18 cellular contexts compared by ENCODE assay signal in genomic region chr14:31400031-31400638, GRCh38. TPM values are rescaled to one million over a fixed set of nuclear protein-coding genes. Genes with fewer than 3 reads are reported as not detected.
A peak's percentile ranks its signal among the peaks of the same experiment; 100 is the strongest.
DNase-seq lines count a peak whose midpoint lies in the region; ATAC-seq, FAIRE-seq and TF ChIP-seq lines count a peak whose summit lies in the region.
"Had no signal": no experiment of that assay in that cellular context is flagged by ENCODE, and none has a peak within 500 bp of the region (broad histone marks: within the 10 kb centered on the region; RNA-seq: fewer than 3 reads in every experiment).

No MANE protein-coding gene starts in this region.

- no peak for TF ChIP-seq CTCF in chondrocyte (IDR thresholded peaks at IDR 0.05)

- H3K4me1 Mint-ChIP-seq in activated CD4-positive, alpha-beta T cell treated with anti-CD3 and anti-CD28 coated beads, Interleukin-2, amount 10 ng/mL, durations not matched to agents 24 days and 14 days: peaks cover 19% of the 10 kb centered on the region
- H3K4me1 Mint-ChIP-seq in chondrocyte (ENCODE audit: low read depth): peaks cover 14% of the 10 kb centered on the region
- H3K4me1 Mint-ChIP-seq: nephron had no signal

- peak; percentile 49 for ATAC-seq in GM19324 (IDR thresholded peaks at IDR 0.05; ENCODE audit: low FRiP score, unreplicated experiment)
- peak; percentile 49 for ATAC-seq in HG03439 (IDR thresholded peaks at IDR 0.05; ENCODE audit: unreplicated experiment)
- ATAC-seq: esophagus mucosa, left cardiac atrium had no signal

- H3K36me3 Mint-ChIP-seq in activated CD4-positive, alpha-beta T cell treated with anti-CD3 and anti-CD28 coated beads, Interleukin-2, amount 10 ng/mL, durations not matched to agents 24 days and 14 days (ENCODE audit: low read depth): peaks cover 22% of the 10 kb centered on the region
- peaks cover 16% of the 10 kb centered on the region for H3K36me3 Mint-ChIP-seq in chondrocyte (ENCODE audit: low read depth)

- TF ChIP-seq POLR2A in erythroblast (IDR thresholded peaks at IDR 0.05; ENCODE audit: low read length): no peak

- intact Hi-C loops in activated CD4-positive, alpha-beta T cell treated with anti-CD3 and anti-CD28 coated beads, Interleukin-2, amount 10 ng/mL, durations not matched to agents 24 days and 14 days (cut with micrococcal nuclease): loop anchor here (1.0 to 5.0 kb wide), 4 partner anchors 11 to 128 kb away; no protein-coding TSS in a partner anchor

- no peaks in the 10 kb centered on the region for H3K27me3 Mint-ChIP-seq in activated CD4-positive, alpha-beta T cell treated with anti-CD3 and anti-CD28 coated beads, Interleukin-2, amount 10 ng/mL, durations not matched to agents 24 days and 14 days
- no peaks in the 10 kb centered on the region for H3K27me3 Mint-ChIP-seq in chondrocyte (ENCODE audit: low read depth)
- H3K27me3 Mint-ChIP-seq: type B pancreatic cell had no signal

- peak overlapping the region; percentile 28 for H3K4me3 Mint-ChIP-seq in activated CD4-positive, alpha-beta T cell treated with anti-CD3 and anti-CD28 coated beads, Interleukin-2, amount 10 ng/mL, durations not matched to agents 24 days and 14 days
- H3K4me3 Mint-ChIP-seq in chondrocyte (ENCODE audit: unreplicated experiment): no peak overlapping the region
- H3K4me3 Mint-ChIP-seq: nephron, type B pancreatic cell had no signal

- DNase-seq in activated CD4-positive, alpha-beta T cell treated with anti-CD3 and anti-CD28 coated beads, Interleukin-2, amount 10 ng/mL, durations not matched to agents 24 days and 14 days: no peak
- DNase-seq in activated CD4-positive, alpha-beta T cell treated with anti-CD3 and anti-CD28 coated beads for 4 hours: no peak
- DNase-seq in stimulated activated CD4-positive, alpha-beta T cell treated with anti-CD3 and anti-CD28 coated beads, Interleukin-4, amount 100 ng/mL, for 24 hours: no peak
- DNase-seq in erythroblast (lab: John Stamatoyannopoulos, UW): no peak
- DNase-seq in chondrocyte (ENCODE audit: low spot score): no peak
- DNase-seq: 8988T; activated CD4-positive, alpha-beta T cell treated with anti-CD3 and anti-CD28 coated beads, Interleukin-2, amount 50 U/mL, for 1 hour; dorsolateral prefrontal cortex; left cardiac atrium; NCI-H1105; NCI-H510A treated with DMSO at 0.1 percent for 48 hours; stomach had no signal

- peak overlapping the region; percentile 80 for H3K27ac Mint-ChIP-seq in activated CD4-positive, alpha-beta T cell treated with anti-CD3 and anti-CD28 coated beads, Interleukin-2, amount 10 ng/mL, durations not matched to agents 24 days and 14 days
- no peak overlapping the region for H3K27ac Mint-ChIP-seq in chondrocyte (ENCODE audit: unreplicated experiment)
- H3K27ac Mint-ChIP-seq: nephron, type B pancreatic cell had no signal

- no peaks in the 10 kb centered on the region for H3K9me3 Mint-ChIP-seq in activated CD4-positive, alpha-beta T cell treated with anti-CD3 and anti-CD28 coated beads, Interleukin-2, amount 10 ng/mL, durations not matched to agents 24 days and 14 days
- H3K9me3 Mint-ChIP-seq in chondrocyte (ENCODE audit: low read depth): no peaks in the 10 kb centered on the region
- H3K9me3 Mint-ChIP-seq: nephron, type B pancreatic cell had no signal

- FAIRE-seq in endometrium (lab: Jason Lieb, UNC): peak; percentile 12

RNA-seq across cellular contexts. Expression of gene HEATR5A, which starts 20.2 kb away (rescaled TPM):
- 23.6 and 24.2 TPM in 2 replicates for total RNA-seq in activated CD4-positive, alpha-beta T cell treated with anti-CD3 and anti-CD28 coated beads, Interleukin-2, amount 10 ng/mL, durations not matched to agents 24 days and 14 days
- total RNA-seq in chondrocyte: 57.7 to 74.0 TPM (median 59.3 TPM) in 3 replicates

RNA-seq across cellular contexts. Expression of gene DTD2, which starts 57.2 kb away (rescaled TPM):
- 30.8 and 32.2 TPM in 2 replicates for total RNA-seq in activated CD4-positive, alpha-beta T cell treated with anti-CD3 and anti-CD28 coated beads, Interleukin-2, amount 10 ng/mL, durations not matched to agents 24 days and 14 days
- total RNA-seq in chondrocyte: 29.5 to 36.1 TPM (median 34.1 TPM) in 3 replicates
